Comparison of ENCODE assay signal across 1 cellular context in genomic region chr11:10366568-10367331, GRCh38.
TF ChIP-seq lines count a peak whose summit lies in the region.

No MANE protein-coding gene starts in this region.

TF ChIP-seq in WTC11, 78 proteins besides CTCF, POLR2A, EP300 and RAD21 (continued from another document):
- peak; percentile 97 for TF ChIP-seq ZNF281 (CRISPR knock-in tag; IDR thresholded peaks at IDR 0.05)
- TF ChIP-seq CREB1 (CRISPR knock-in tag; IDR thresholded peaks at IDR 0.05), result peak; percentile 68
- no peak for TF ChIP-seq USF2 (CRISPR knock-in tag; IDR thresholded peaks at IDR 0.05)
